ENCODE assay signal across 1 cellular context in the genomic region with DNA sequence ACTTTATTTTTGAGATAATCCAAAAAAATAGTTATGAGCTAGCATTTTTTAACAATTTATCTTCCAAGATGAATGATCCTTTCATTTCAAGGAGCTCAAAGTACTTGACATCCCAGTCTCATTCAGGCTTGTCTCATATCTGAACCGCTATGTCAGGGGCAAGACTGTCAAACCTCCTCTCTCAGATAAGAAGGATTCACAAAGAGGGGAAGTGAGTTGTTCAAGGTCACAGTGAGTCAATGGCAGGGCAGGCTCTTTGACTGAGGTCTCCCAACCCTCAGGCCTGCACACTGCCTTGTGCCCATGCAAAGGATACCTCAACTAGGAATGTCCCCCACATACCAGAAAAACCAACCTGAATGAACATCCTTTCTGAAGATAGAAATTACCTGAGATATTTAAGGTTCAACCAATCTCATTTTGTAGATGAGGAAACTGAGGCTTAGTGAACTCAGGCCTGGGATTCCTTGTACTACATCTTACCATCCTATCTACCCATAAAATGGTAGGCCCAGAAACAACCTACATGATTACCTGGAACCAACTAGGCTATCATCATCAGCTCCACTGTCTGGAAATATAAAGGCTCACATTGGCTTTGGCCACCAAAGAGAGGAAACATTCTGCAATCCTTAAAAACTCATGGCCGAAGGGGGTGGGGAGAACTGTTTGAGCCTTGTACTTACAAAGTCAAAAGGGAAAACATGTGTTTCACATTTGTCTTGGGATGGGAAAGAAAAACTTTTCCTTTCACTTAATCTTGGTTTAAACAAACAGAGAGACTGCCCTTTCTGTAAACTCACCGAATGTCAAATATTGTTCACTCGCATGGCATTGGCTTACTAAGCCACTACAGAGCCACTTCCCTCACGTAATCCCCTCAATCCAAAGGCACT.
TF ChIP-seq lines count a peak whose summit lies in the region.

No MANE protein-coding gene starts in this region.

TF ChIP-seq in GM23338, 12 proteins besides CTCF, POLR2A, EP300 and RAD21 (continued from another document):
- TF ChIP-seq, protein P1, sequence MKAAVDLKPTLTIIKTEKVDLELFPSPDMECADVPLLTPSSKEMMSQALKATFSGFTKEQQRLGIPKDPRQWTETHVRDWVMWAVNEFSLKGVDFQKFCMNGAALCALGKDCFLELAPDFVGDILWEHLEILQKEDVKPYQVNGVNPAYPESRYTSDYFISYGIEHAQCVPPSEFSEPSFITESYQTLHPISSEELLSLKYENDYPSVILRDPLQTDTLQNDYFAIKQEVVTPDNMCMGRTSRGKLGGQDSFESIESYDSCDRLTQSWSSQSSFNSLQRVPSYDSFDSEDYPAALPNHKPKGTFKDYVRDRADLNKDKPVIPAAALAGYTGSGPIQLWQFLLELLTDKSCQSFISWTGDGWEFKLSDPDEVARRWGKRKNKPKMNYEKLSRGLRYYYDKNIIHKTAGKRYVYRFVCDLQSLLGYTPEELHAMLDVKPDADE (IDR thresholded peaks at IDR 0.05) = no peak
- no peak for TF ChIP-seq CREB1 (CRISPR knock-in tag; IDR thresholded peaks at IDR 0.05; ENCODE audit: low read depth)
